Comparison of ENCODE assay signal across 8 cellular contexts in genomic region chrX:45850775-45851433, GRCh38.
DNase-seq lines count a peak whose midpoint lies in the region; ATAC-seq and TF ChIP-seq lines count a peak whose summit lies in the region.

No MANE protein-coding gene starts in this region.

- intact Hi-C loops in activated CD8-positive, alpha-beta T cell treated with anti-CD3 and anti-CD28 coated beads for 36 hours (cut with micrococcal nuclease) = loop anchor here (5.0 kb wide), 1 partner anchor 94 kb away; no protein-coding TSS in a partner anchor

- peaks cover 14 to 19% (median 18%) of the 10 kb centered on the region in 3 donors for H3K4me1 Mint-ChIP-seq in CD8-positive, alpha-beta memory T cell
- H3K4me1 Mint-ChIP-seq in activated CD8-positive, alpha-beta T cell treated with anti-CD3 and anti-CD28 coated beads for 36 hours (ENCODE audit: low read depth) = peaks cover 39% of the 10 kb centered on the region
- peaks cover 6 to 16% (median 8%) of the 10 kb centered on the region in 4 donors for H3K4me1 Mint-ChIP-seq in naive thymus-derived CD8-positive, alpha-beta T cell

- H3K9me3 Mint-ChIP-seq in CD8-positive, alpha-beta memory T cell = peaks cover 0 to 1% (median 0%) of the 10 kb centered on the region in 5 donors
- H3K9me3 Mint-ChIP-seq in activated CD8-positive, alpha-beta T cell treated with anti-CD3 and anti-CD28 coated beads for 36 hours = no peaks in the 10 kb centered on the region
- H3K9me3 Mint-ChIP-seq in naive thymus-derived CD8-positive, alpha-beta T cell = no peaks in the 10 kb centered on the region

- POLR2A ChIA-PET in CD8-positive, alpha-beta memory T cell (lab: Charles Lee) = interaction anchor here (0.7 to 1.0 kb wide), 2 partner anchors 43 to 50 kb away, joined by 3 to 4 read pairs; no protein-coding TSS in a partner anchor
- POLR2A ChIA-PET in activated CD8-positive, alpha-beta T cell treated with anti-CD3 and anti-CD28 coated beads for 36 hours (lab: Charles Lee) = interaction anchor here (0.5 to 4.6 kb wide), 9 partner anchors 8 to 721 kb away, joined by 3 to 54 read pairs (median 7); no protein-coding TSS in a partner anchor
- POLR2A ChIA-PET in naive thymus-derived CD8-positive, alpha-beta T cell (lab: Charles Lee) = interaction anchor here (1.9 kb wide), 1 partner anchor 44 kb away, joined by 10 read pairs; no protein-coding TSS in a partner anchor

- peak; percentile 45 for ATAC-seq in activated CD8-positive, alpha-beta T cell treated with anti-CD3 and anti-CD28 coated beads for 36 hours
- peak; percentile 45 to 50 for ATAC-seq in naive thymus-derived CD8-positive, alpha-beta T cell
- ATAC-seq in HG03045 (IDR thresholded peaks at IDR 0.05; ENCODE audit: unreplicated experiment) (no peak), GM21737 (IDR thresholded peaks at IDR 0.05; ENCODE audit: unreplicated experiment) (no peak)

- 0 out of 2 replicates have a peak, but pooled peaks have one; percentile 7 for TF ChIP-seq CTCF in LNCAP (IDR thresholded peaks at IDR 0.05)
- no peak for TF ChIP-seq CTCF in activated CD8-positive, alpha-beta T cell treated with anti-CD3 and anti-CD28 coated beads for 36 hours (IDR thresholded peaks at IDR 0.05)
- TF ChIP-seq CTCF in epithelial cell of proximal tubule (conservative IDR thresholded peaks at IDR 0.05; ENCODE audit: low read depth, low read length) = no peak

- H3K4me3 ChIP-seq in CD8-positive, alpha-beta memory T cell (ENCODE audit: low read length) = peak overlapping the region; percentile 65
- peak overlapping the region; percentile 78 for H3K4me3 ChIP-seq in epithelial cell of proximal tubule (ENCODE audit: low read depth, low read length)

- no peaks in the 10 kb centered on the region for H3K4me1 ChIP-seq in CD8-positive, alpha-beta memory T cell (ENCODE audit: insufficient read depth, low read length)

- H3K4me3 Mint-ChIP-seq in CD8-positive, alpha-beta memory T cell = peak overlapping the region; percentile 93 to 96 (median 95)
- peak overlapping the region; percentile 92 for H3K4me3 Mint-ChIP-seq in activated CD8-positive, alpha-beta T cell treated with anti-CD3 and anti-CD28 coated beads for 36 hours
- peak overlapping the region; percentile 86 to 95 (median 91) for H3K4me3 Mint-ChIP-seq in naive thymus-derived CD8-positive, alpha-beta T cell

- no peaks in the 10 kb centered on the region for H3K9me3 ChIP-seq in CD8-positive, alpha-beta memory T cell (ENCODE audit: low read length)

- DNase-seq in CD8-positive, alpha-beta memory T cell = peak in 2 of 5 donors; percentile 19 to 43
- DNase-seq in activated CD8-positive, alpha-beta T cell treated with anti-CD3 and anti-CD28 coated beads for 36 hours = peak; percentile 47
- no peak for DNase-seq in epithelial cell of proximal tubule (ENCODE audit: low read depth)
- DNase-seq in naive thymus-derived CD8-positive, alpha-beta T cell = peak in 4 of 10 donors; percentile 5 to 54 (median 18)
- DNase-seq in medulla oblongata (ENCODE audit: extremely low spot score) = no peak

- peak overlapping the region in 6 of 8 donors; percentile 39 to 92 (median 60) for H3K27ac Mint-ChIP-seq in CD8-positive, alpha-beta memory T cell
- peak overlapping the region; percentile 91 for H3K27ac Mint-ChIP-seq in activated CD8-positive, alpha-beta T cell treated with anti-CD3 and anti-CD28 coated beads for 36 hours
- H3K27ac Mint-ChIP-seq in naive thymus-derived CD8-positive, alpha-beta T cell = peak overlapping the region in 6 of 10 donors; percentile 1 to 81 (median 72)

- no peaks in the 10 kb centered on the region for H3K27me3 ChIP-seq in CD8-positive, alpha-beta memory T cell (ENCODE audit: insufficient read depth, low read length, poor library complexity, severe bottlenecking)

- H3K27ac ChIP-seq in CD8-positive, alpha-beta memory T cell (ENCODE audit: low read depth, low read length) = no peak overlapping the region

- H3K36me3 Mint-ChIP-seq in CD8-positive, alpha-beta memory T cell = peaks cover 0 to 16% (median 1%) of the 10 kb centered on the region in 3 donors
- H3K36me3 Mint-ChIP-seq in activated CD8-positive, alpha-beta T cell treated with anti-CD3 and anti-CD28 coated beads for 36 hours (ENCODE audit: low read depth) = peaks cover 24% of the 10 kb centered on the region
- peaks cover 0 to 10% (median 2%) of the 10 kb centered on the region in 3 donors for H3K36me3 Mint-ChIP-seq in naive thymus-derived CD8-positive, alpha-beta T cell

- CTCF ChIA-PET in CD8-positive, alpha-beta memory T cell (lab: Charles Lee) = interaction anchor here (2.8 to 4.1 kb wide), 2 partner anchors 44 to 49 kb away, joined by 10 to 28 read pairs; no protein-coding TSS in a partner anchor
- CTCF ChIA-PET in activated CD8-positive, alpha-beta T cell treated with anti-CD3 and anti-CD28 coated beads for 36 hours (lab: Charles Lee) = interaction anchor here (0.8 to 0.9 kb wide), 2 partner anchors 49 to 142 kb away, joined by 3 read pairs; no protein-coding TSS in a partner anchor

- H3K27me3 Mint-ChIP-seq in CD8-positive, alpha-beta memory T cell = peaks cover 0 to 5% of the 10 kb centered on the region in 2 donors
- no peaks in the 10 kb centered on the region for H3K27me3 Mint-ChIP-seq in activated CD8-positive, alpha-beta T cell treated with anti-CD3 and anti-CD28 coated beads for 36 hours
- peaks cover 0 to 3% (median 0%) of the 10 kb centered on the region in 5 donors for H3K27me3 Mint-ChIP-seq in naive thymus-derived CD8-positive, alpha-beta T cell

- H3K36me3 ChIP-seq in CD8-positive, alpha-beta memory T cell (ENCODE audit: insufficient read depth, low read length) = no peaks in the 10 kb centered on the region

Comparison
In these comparisons a context has a peak if more than half of its experiments do, and no peak if none do; other contexts are left out.
1. ATAC-seq: peak in activated CD8-positive, alpha-beta T cell treated with anti-CD3 and anti-CD28 coated beads for 36 hours (single experiment) and naive thymus-derived CD8-positive, alpha-beta T cell (2 of 2); none in HG03045 (single experiment) and GM21737 (single experiment).
2. Peak in every context shown above with its lines, with median percentiles within 50 percentile points of each other: H3K27ac Mint-ChIP-seq and H3K4me3 Mint-ChIP-seq.